ENCODE assay signal across 37 cellular contexts in the genomic region with DNA sequence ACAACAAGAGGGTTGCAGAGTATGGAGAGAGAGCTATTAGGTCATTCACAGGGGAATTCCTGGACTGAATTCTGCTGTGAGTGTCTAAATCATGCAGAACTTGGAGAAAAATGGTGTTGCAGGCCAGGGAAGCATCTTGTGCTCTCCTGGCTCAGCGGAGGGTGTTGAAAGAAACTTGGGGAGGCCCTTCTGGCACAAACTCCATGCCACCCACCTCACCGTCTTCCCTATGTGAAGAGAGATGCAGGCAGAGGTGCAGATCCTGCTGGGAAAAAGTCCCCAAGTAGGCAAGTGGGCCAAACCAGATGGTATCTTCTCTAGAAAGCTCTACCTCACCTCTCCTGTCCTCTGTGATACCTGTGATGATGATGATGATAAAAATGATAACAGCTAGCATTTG.
"Had no signal": no experiment of that assay in that cellular context is flagged by ENCODE, and none has a peak within 500 bp of the region (broad histone marks: within the 10 kb centered on the region; RNA-seq: fewer than 3 reads in every experiment).

No MANE protein-coding gene starts in this region.

- H3K27ac Mint-ChIP-seq: activated naive CD4-positive, alpha-beta T cell treated with anti-CD3 and anti-CD28 coated beads for 36 hours; activated naive CD4-positive, alpha-beta T cell treated with anti-CD3 and anti-CD28 coated beads, Interleukin-2, amount 10 ng/mL, durations not matched to agents 7 days and 5 days; activated naive CD4-positive, alpha-beta T cell treated with anti-CD3 and anti-CD28 coated beads, Interleukin-2, amount 50 U/mL, for 24 hours; activated naive CD4-positive, alpha-beta T cell treated with anti-CD3 and anti-CD28 coated beads, Interleukin-2, amount 50 U/mL, for 72 hours; activated naive CD8-positive, alpha-beta T cell; activated naive CD8-positive, alpha-beta T cell treated with anti-CD3 and anti-CD28 coated beads for 36 hours; activated naive CD8-positive, alpha-beta T cell treated with anti-CD3 and anti-CD28 coated beads, Interleukin-2, amount 10 ng/mL, durations not matched to agents 7 days and 5 days; activated naive CD8-positive, alpha-beta T cell treated with anti-CD3 and anti-CD28 coated beads, Interleukin-2, amount 50 U/mL, for 24 hours; activated T-cell treated with anti-CD3 and anti-CD28 coated beads, Interleukin-2, amount 50 U/mL, for 72 hours; activated T-helper 1 cell treated with anti-CD3 and anti-CD28 coated beads, Interleukin-12 subunit alpha, Interleukin-12 subunit beta, Interleukin-2, Interleukin-4 antibody, amounts not matched to agents 30 ng/mL and 10 ng/mL and 1 ng/mL, durations not matched to agents 14 hours and 24 hours and 36 hours; activated T-helper 17 cell treated with anti-CD3 and anti-CD28 coated beads, Interleukin-2, amount 50 U/mL, for 72 hours; activated T-helper 2 cell treated with anti-CD3 and anti-CD28 coated beads, Interferon-gamma antibody, Interleukin-2, Interleukin-4, amounts not matched to agents 10 μg/mL and 5 μg/mL and 100 μg/mL, durations not matched to agents 14 hours and 24 hours and 36 hours; brain had no signal

- H3K4me3 ChIP-seq: adrenal gland, ascending aorta, body of pancreas, breast epithelium, cardiac muscle cell had no signal

- H3K36me3 ChIP-seq: adrenal gland, ascending aorta, brain microvascular endothelial cell, breast epithelium, cardiac muscle cell had no signal

- H3K27ac ChIP-seq: adrenal gland, ascending aorta, body of pancreas, brain microvascular endothelial cell, breast epithelium, cardiac muscle cell had no signal

- H3K4me1 Mint-ChIP-seq: activated naive CD4-positive, alpha-beta T cell treated with anti-CD3 and anti-CD28 coated beads, Interleukin-2, amount 10 ng/mL, durations not matched to agents 7 days and 5 days; activated naive CD4-positive, alpha-beta T cell treated with anti-CD3 and anti-CD28 coated beads, Interleukin-2, amount 50 U/mL, for 24 hours; activated naive CD8-positive, alpha-beta T cell treated with anti-CD3 and anti-CD28 coated beads for 36 hours; activated naive CD8-positive, alpha-beta T cell treated with anti-CD3 and anti-CD28 coated beads, Interleukin-2, amount 10 ng/mL, durations not matched to agents 7 days and 5 days; activated naive CD8-positive, alpha-beta T cell treated with anti-CD3 and anti-CD28 coated beads, Interleukin-2, amount 50 U/mL, for 24 hours; activated T-helper 17 cell treated with anti-CD3 and anti-CD28 coated beads, Interleukin-2, amount 50 U/mL, for 72 hours; brain; central memory CD8-positive, alpha-beta T cell had no signal

- H3K4me1 ChIP-seq: adrenal gland, ascending aorta, body of pancreas, breast epithelium had no signal

- H3K27me3 Mint-ChIP-seq: activated naive CD4-positive, alpha-beta T cell treated with anti-CD3 and anti-CD28 coated beads, Interleukin-2, amount 10 ng/mL, durations not matched to agents 7 days and 5 days; activated naive CD4-positive, alpha-beta T cell treated with anti-CD3 and anti-CD28 coated beads, Interleukin-2, amount 50 U/mL, for 24 hours; activated naive CD8-positive, alpha-beta T cell; activated naive CD8-positive, alpha-beta T cell treated with anti-CD3 and anti-CD28 coated beads for 36 hours; activated naive CD8-positive, alpha-beta T cell treated with anti-CD3 and anti-CD28 coated beads, Interleukin-2, amount 10 ng/mL, durations not matched to agents 7 days and 5 days; activated naive CD8-positive, alpha-beta T cell treated with anti-CD3 and anti-CD28 coated beads, Interleukin-2, amount 50 U/mL, for 24 hours; activated T-helper 17 cell treated with anti-CD3 and anti-CD28 coated beads, Interleukin-2, amount 50 U/mL, for 72 hours; central memory CD8-positive, alpha-beta T cell had no signal

- H3K4me3 Mint-ChIP-seq: activated naive CD4-positive, alpha-beta T cell treated with anti-CD3 and anti-CD28 coated beads for 36 hours; activated naive CD4-positive, alpha-beta T cell treated with anti-CD3 and anti-CD28 coated beads, Interleukin-2, amount 10 ng/mL, durations not matched to agents 7 days and 5 days; activated naive CD4-positive, alpha-beta T cell treated with anti-CD3 and anti-CD28 coated beads, Interleukin-2, amount 50 U/mL, for 24 hours; activated naive CD8-positive, alpha-beta T cell; activated naive CD8-positive, alpha-beta T cell treated with anti-CD3 and anti-CD28 coated beads for 36 hours; activated naive CD8-positive, alpha-beta T cell treated with anti-CD3 and anti-CD28 coated beads, Interleukin-2, amount 10 ng/mL, durations not matched to agents 7 days and 5 days; activated naive CD8-positive, alpha-beta T cell treated with anti-CD3 and anti-CD28 coated beads, Interleukin-2, amount 50 U/mL, for 24 hours; activated T-cell treated with anti-CD3 and anti-CD28 coated beads, Interleukin-2, amount 50 U/mL, for 4 hours; activated T-cell treated with anti-CD3 and anti-CD28 coated beads, Interleukin-2, amount 50 U/mL, for 72 hours; activated T-helper 1 cell treated with anti-CD3 and anti-CD28 coated beads, Interleukin-12 subunit alpha, Interleukin-12 subunit beta, Interleukin-2, Interleukin-4 antibody, amounts not matched to agents 30 ng/mL and 10 ng/mL and 1 ng/mL, durations not matched to agents 14 hours and 24 hours and 36 hours; activated T-helper 17 cell treated with anti-CD3 and anti-CD28 coated beads, Interleukin-2, amount 50 U/mL, for 72 hours; brain; central memory CD8-positive, alpha-beta T cell had no signal

- H3K36me3 Mint-ChIP-seq: activated naive CD4-positive, alpha-beta T cell treated with anti-CD3 and anti-CD28 coated beads, Interleukin-2, amount 10 ng/mL, durations not matched to agents 7 days and 5 days; activated naive CD4-positive, alpha-beta T cell treated with anti-CD3 and anti-CD28 coated beads, Interleukin-2, amount 50 U/mL, for 24 hours; activated naive CD8-positive, alpha-beta T cell; activated naive CD8-positive, alpha-beta T cell treated with anti-CD3 and anti-CD28 coated beads for 36 hours; activated naive CD8-positive, alpha-beta T cell treated with anti-CD3 and anti-CD28 coated beads, Interleukin-2, amount 10 ng/mL, durations not matched to agents 7 days and 5 days; brain had no signal

- DNase-seq: activated effector memory CD4-positive, alpha-beta T cell treated with anti-CD3 and anti-CD28 coated beads, Interleukin-2, amount 50 U/mL, for 16 hours; activated effector memory CD4-positive, alpha-beta T cell treated with Interleukin-2 at 50 U/mL for 16 hours; activated gamma-delta T cell; activated gamma-delta T cell treated with Interleukin-2 at 50 U/mL for 16 hours; activated naive CD4-positive, alpha-beta T cell; activated naive CD4-positive, alpha-beta T cell treated with anti-CD3 and anti-CD28 coated beads for 36 hours; activated naive CD4-positive, alpha-beta T cell treated with anti-CD3 and anti-CD28 coated beads, Interleukin-2, amount 10 ng/mL, durations not matched to agents 7 days and 5 days; activated naive CD4-positive, alpha-beta T cell treated with anti-CD3 and anti-CD28 coated beads, Interleukin-2, amount 50 U/mL, for 16 hours; activated naive CD4-positive, alpha-beta T cell treated with Interleukin-2 at 50 U/mL for 16 hours; activated naive CD8-positive, alpha-beta T cell treated with anti-CD3 and anti-CD28 coated beads for 36 hours; activated naive CD8-positive, alpha-beta T cell treated with anti-CD3 and anti-CD28 coated beads, Interleukin-2, amount 10 ng/mL, durations not matched to agents 7 days and 5 days; activated naive CD8-positive, alpha-beta T cell treated with anti-CD3 and anti-CD28 coated beads, Interleukin-2, amount 50 U/mL, for 24 hours; activated T-cell treated with anti-CD3 and anti-CD28 coated beads, Interleukin-2, amount 50 U/mL, for 1 hour; activated T-cell treated with anti-CD3 and anti-CD28 coated beads, Interleukin-2, amount 50 U/mL, for 4 hours; activated T-cell treated with anti-CD3 and anti-CD28 coated beads, Interleukin-2, amount 50 U/mL, for 48 hours; activated T-cell treated with anti-CD3 and anti-CD28 coated beads, Interleukin-2, amount 50 U/mL, for 72 hours; adrenal gland; amniotic stem cell; amygdala; anterior cingulate cortex; aorta; body of pancreas; brain microvascular endothelial cell; caudate nucleus; central memory CD4-positive, alpha-beta T cell; cerebellar nuclear complex had no signal

- H3K27me3 ChIP-seq: adrenal gland, ascending aorta, body of pancreas, brain microvascular endothelial cell, breast epithelium, cardiac muscle cell had no signal

- H3K9me3 ChIP-seq: adrenal gland, ascending aorta, body of pancreas, breast epithelium had no signal

- ATAC-seq: activated naive CD4-positive, alpha-beta T cell treated with anti-CD3 and anti-CD28 coated beads, Interleukin-2, amount 50 U/mL, for 72 hours; activated naive CD8-positive, alpha-beta T cell treated with anti-CD3 and anti-CD28 coated beads, Interleukin-2, amount 50 U/mL, for 24 hours; activated T-cell treated with anti-CD3 and anti-CD28 coated beads, Interleukin-2, amount 50 U/mL, for 4 hours; activated T-cell treated with anti-CD3 and anti-CD28 coated beads, Interleukin-2, amount 50 U/mL, for 72 hours; activated T-helper 17 cell treated with anti-CD3 and anti-CD28 coated beads, Interleukin-2, amount 50 U/mL, for 72 hours; body of pancreas had no signal
